Comparison of ENCODE assay signal across 8 cellular contexts in genomic region chr1:181135462-181135781, GRCh38. TPM values are rescaled to one million over a fixed set of nuclear protein-coding genes. Genes with fewer than 3 reads are reported as not detected.
DNase-seq lines count a peak whose midpoint lies in the region; ATAC-seq and TF ChIP-seq lines count a peak whose summit lies in the region.

No MANE protein-coding gene starts in this region.

- peak; percentile 31 to 72 (median 54) for ATAC-seq in psoas muscle
- ATAC-seq in GM19395 (IDR thresholded peaks at IDR 0.05; ENCODE audit: unreplicated experiment), result no peak
- ATAC-seq in GM18870 (IDR thresholded peaks at IDR 0.05; ENCODE audit: unreplicated experiment), result no peak

- intact Hi-C loops in psoas muscle (cut with DNase I), result loop anchor here in 1 of 2 donors (5.0 kb wide), 1 partner anchor 178 kb away; no protein-coding TSS in a partner anchor

- DNase-seq in AG04450 (ENCODE audit: low read depth, low spot score) (no peak), SK-N-MC (ENCODE audit: low read depth, low spot score) (no peak), epithelial cell of proximal tubule (ENCODE audit: low read depth) (no peak), psoas muscle (no peak), GM19238 (ENCODE audit: insufficient read length, low spot score) (no peak)

- H3K9me3 ChIP-seq in AG04450 (ENCODE audit: control insufficient read depth, insufficient read depth, low read length) (no peaks in the 10 kb centered on the region; the same call in 1 of the 2 replicates), SK-N-MC (ENCODE audit: low read depth, low read length) (no peaks in the 10 kb centered on the region), psoas muscle (no peaks in the 10 kb centered on the region)

- H3K27me3 ChIP-seq in AG04450 (ENCODE audit: control insufficient read depth, insufficient read depth, low read length) (no peaks in the 10 kb centered on the region), psoas muscle (ENCODE audit: insufficient read depth in 3 of 3, low read length in 2 of 3) (no peaks in the 10 kb centered on the region)

- POLR2A ChIA-PET in AG04450 (lab: Yijun Ruan, JAX), result interaction anchor here (0.6 to 2.2 kb wide), 14 partner anchors 8 to 504 kb away, joined by 3 to 35 read pairs (median 4); partner anchors contain the start of genes IER5, KIAA1614 and XPR1

- H3K4me3 ChIP-seq in AG04450 (ENCODE audit: low read depth, low read length) (no peak overlapping the region), GM12875 (ENCODE audit: low read depth, low read length) (no peak overlapping the region), SK-N-MC (no peak overlapping the region), epithelial cell of proximal tubule (ENCODE audit: low read depth, low read length) (no peak overlapping the region), psoas muscle (no peak overlapping the region)

- H3K9ac ChIP-seq in SK-N-MC (ENCODE audit: insufficient read length), result no peak overlapping the region

- CTCF ChIA-PET in AG04450 (lab: Charles Lee), result interaction anchor here (0.8 to 1.5 kb wide), 6 partner anchors 18 to 620 kb away, joined by 3 to 7 read pairs (median 4); no protein-coding TSS in a partner anchor

- 74 to 78% (median 75%) methylated on average over 2 of the region's 2 CpGs for whole genome bisulfite sequencing in psoas muscle, 3 donors

- peaks cover 18% of the 10 kb centered on the region for H3K4me1 ChIP-seq in psoas muscle

- peak; percentile 31 for TF ChIP-seq CTCF in AG04450 (IDR thresholded peaks at IDR 0.05; ENCODE audit: low read depth, low read length)
- peak; percentile 65; the same call in 1 of the 2 replicates for TF ChIP-seq CTCF in GM12875 (IDR thresholded peaks at IDR 0.05; ENCODE audit: borderline replicate concordance, insufficient read depth, low read depth, low read length)
- TF ChIP-seq CTCF in epithelial cell of proximal tubule (conservative IDR thresholded peaks at IDR 0.05; ENCODE audit: low read depth, low read length), result peak; percentile 37
- TF ChIP-seq CTCF in psoas muscle (IDR thresholded peaks at IDR 0.05), result peak; percentile 20

- H3K27ac ChIP-seq in AG04450 (ENCODE audit: low read depth, low read length), result peak overlapping the region; percentile 99
- H3K27ac ChIP-seq in SK-N-MC, result peak overlapping the region; percentile 42; the same call in 1 of the 2 replicates
- H3K27ac ChIP-seq in psoas muscle, result peak overlapping the region; percentile 50

- H3K36me3 ChIP-seq in SK-N-MC (ENCODE audit: insufficient read depth, low read length) (no peaks in the 10 kb centered on the region), psoas muscle (ENCODE audit: insufficient read depth in 1 of 2, low read depth in 1 of 2) (no peaks in the 10 kb centered on the region)

RNA-seq across cellular contexts. Expression of gene IER5, which starts 46.9 kb away (rescaled TPM):
- polyA plus RNA-seq in AG04450 (2011; rRNA removed) (20.4 and 20.7 TPM in 2 replicates), psoas muscle (10 to 100 TPM; 22.8 to 47.5 (median 33.1) TPM)
- polyA minus RNA-seq in AG04450 (2011; rRNA and poly(A)+ RNA removed), result 26.6 and 31.9 TPM in 2 replicates
- total RNA-seq in epithelial cell of proximal tubule (20.5 and 43.0 TPM in 2 replicates), psoas muscle (100 to 1,000 TPM in 1 of 4 donors, 10 to 100 TPM in 3; 19.9 to 110 (median 48.6) TPM)

Comparison
In these comparisons a context has a peak if more than half of its experiments do, and no peak if none do; other contexts are left out.
1. H3K27ac ChIP-seq: peak in every context shown above with its lines; median percentile 99 in AG04450; 50 in psoas muscle; 42 in SK-N-MC.
2. ATAC-seq: peak in psoas muscle (4 of 4); none in GM19395 (single experiment) and GM18870 (single experiment).
3. Peak in every context shown above with its lines, with median percentiles within 50 percentile points of each other: CTCF ChIP-seq.